7 cellular contexts compared by ENCODE assay signal in genomic region chr21:32120231-32120630, GRCh38.
"Had no signal": no experiment of that assay in that cellular context is flagged by ENCODE, and none has a peak within 500 bp of the region (broad histone marks: within the 10 kb centered on the region; RNA-seq: fewer than 3 reads in every experiment).

No MANE protein-coding gene starts in this region.

- H3K4me2 ChIP-seq: GM23338 had no signal

- H3K36me3 Mint-ChIP-seq: IgD-negative memory B cell had no signal

- H3K4me3 Mint-ChIP-seq: GM23338, IgD-negative memory B cell had no signal

- FAIRE-seq: HepG2 had no signal

- H3K4me1 Mint-ChIP-seq: GM23338 had no signal

- H3K27ac ChIP-seq: HL-60 had no signal

- DNase-seq: H7, HCEC 1CT, KG1 had no signal

- H3K4me3 ChIP-seq: GM23338 had no signal

- H2AFZ ChIP-seq: GM23338 had no signal

- H3K27ac Mint-ChIP-seq: GM23338, IgD-negative memory B cell had no signal
